14 cellular contexts compared by ENCODE assay signal in genomic region chr7:92725161-92725925, GRCh38.
"Had no signal": no experiment of that assay in that cellular context is flagged by ENCODE, and none has a peak within 500 bp of the region (broad histone marks: within the 10 kb centered on the region; RNA-seq: fewer than 3 reads in every experiment).

No MANE protein-coding gene starts in this region.

- H3K27me3 ChIP-seq: adrenal gland had no signal

- DNase-seq: activated CD4-positive, alpha-beta T cell treated with anti-CD3 and anti-CD28 coated beads, Interleukin-2, amount 50 U/mL, for 1 hour; activated CD4-positive, CD25-positive, alpha-beta regulatory T cell; activated naive CD4-positive, alpha-beta T cell treated with anti-CD3 and anti-CD28 coated beads, Interleukin-2, amount 10 ng/mL, durations not matched to agents 7 days and 5 days; activated T-cell treated with anti-CD3 and anti-CD28 coated beads for 4 hours; adrenal gland; central memory CD4-positive, alpha-beta T cell; effector CD8-positive, alpha-beta T cell; lower lobe of right lung; naive thymus-derived CD8-positive, alpha-beta T cell; nucleus accumbens; T-helper 2 cell had no signal

- FAIRE-seq: TTC549 had no signal

- H3K27ac ChIP-seq: lower lobe of right lung had no signal

- H3K4me3 ChIP-seq: adrenal gland, coronary artery, lower lobe of right lung, skin epidermis had no signal

- H3K9me3 ChIP-seq: adrenal gland, lower lobe of right lung had no signal

- ATAC-seq: lower lobe of right lung; naive thymus-derived CD8-positive, alpha-beta T cell had no signal
